In the genomic region with DNA sequence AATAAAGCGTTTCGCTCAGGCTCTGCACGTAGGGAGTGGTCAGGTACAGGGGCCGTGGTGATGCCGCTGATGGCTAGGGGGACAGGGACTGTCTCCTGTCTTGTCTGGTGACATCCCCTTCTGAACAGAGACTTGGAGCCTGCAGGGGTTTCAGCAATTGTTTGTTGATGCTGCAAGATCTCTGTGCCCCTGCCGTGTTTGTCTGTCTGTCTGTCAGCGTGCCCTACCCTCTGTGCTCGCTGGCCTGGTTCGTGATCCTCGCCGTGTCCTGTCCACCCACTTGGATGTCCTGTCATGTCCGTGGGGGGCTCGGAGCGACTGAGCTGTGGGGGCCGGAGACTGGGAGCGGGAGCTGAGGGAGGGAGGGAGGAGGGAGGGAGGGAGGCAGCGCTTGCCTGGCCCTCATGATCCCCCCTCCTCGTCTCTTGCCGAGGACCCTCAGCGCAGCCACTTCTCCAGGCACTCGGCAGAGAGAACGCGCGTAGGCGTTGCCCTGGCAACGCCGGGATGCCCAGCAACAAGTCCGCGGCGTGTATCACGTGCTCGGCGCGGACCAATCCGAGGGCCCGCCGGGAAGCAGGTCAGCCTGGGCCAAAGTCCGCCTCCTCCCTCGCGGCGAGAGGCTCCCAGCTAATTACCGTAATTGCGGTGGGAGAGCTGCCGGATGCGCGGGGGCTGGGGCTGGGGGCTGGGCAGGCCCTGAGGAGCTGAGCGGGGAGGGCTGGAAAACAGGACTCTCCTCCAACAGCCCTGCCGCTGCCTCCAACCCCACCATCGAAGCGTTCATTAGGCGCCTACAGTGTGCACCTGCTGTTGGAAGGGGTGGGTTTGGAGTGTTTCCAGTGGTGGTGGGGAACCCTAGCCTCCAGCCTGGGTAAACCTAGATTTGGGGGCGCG, we compare ENCODE assay signal across 8 cellular contexts. TPM values are rescaled to one million over a fixed set of nuclear protein-coding genes. Genes with fewer than 3 reads are reported as not detected.
DNase-seq lines count a peak whose midpoint lies in the region; TF ChIP-seq lines count a peak whose summit lies in the region.

No MANE protein-coding gene starts in this region.

- DNase-seq in KBM-7 = peak; percentile 92
- peak; percentile 13 for DNase-seq in activated T-helper 1 cell treated with Interleukin-2 at 50 U/mL for 16 hours (ENCODE audit: low read depth)
- peak; percentile 20 for DNase-seq in esophagus squamous epithelium (lab: John Stamatoyannopoulos, UW)
- peak; percentile 56 to 72 for DNase-seq in stimulated activated CD8-positive, alpha-beta memory T cell treated with anti-CD3 and anti-CD28 coated beads, Interleukin-2, amount 100 ng/mL, for 48 hours (ENCODE audit: low read depth in 2 of 2)
- DNase-seq in amniotic stem cell (lab: John Stamatoyannopoulos, UW) = no peak

- no peak for TF ChIP-seq CTCF in esophagus squamous epithelium (IDR thresholded peaks at IDR 0.05)

- H3K27me3 ChIP-seq in esophagus squamous epithelium (peaks cover 0 to 65% (median 2%) of the 10 kb centered on the region in 4 donors), mucosa of rectum (ENCODE audit: control insufficient read depth in 2 of 2, insufficient read depth in 2 of 2, low read length in 2 of 2) (peaks cover 2 to 4% of the 10 kb centered on the region in 2 donors)

- no peaks in the 10 kb centered on the region for H3K9me3 ChIP-seq in esophagus squamous epithelium
- no peaks in the 10 kb centered on the region for H3K9me3 ChIP-seq in mucosa of rectum (ENCODE audit: control insufficient read depth in 2 of 2, low read length in 2 of 2)

- intact Hi-C loops in esophagus squamous epithelium (cut with DNase I) = no loop called here

- no peak for TF ChIP-seq POLR2A in esophagus squamous epithelium (IDR thresholded peaks at IDR 0.05)

- peaks cover 11 to 13% (median 11%) of the 10 kb centered on the region in 3 donors for H3K4me1 ChIP-seq in esophagus squamous epithelium
- peaks cover 8 to 10% of the 10 kb centered on the region in 2 donors for H3K4me1 ChIP-seq in mucosa of rectum (ENCODE audit: control insufficient read depth in 2 of 2, insufficient read depth in 2 of 2, low read length in 2 of 2)

- in situ Hi-C loops in KBM-7 (cut with MboI; ENCODE audit: low pct_unique_long_range_greater_than_20kb, low sequenced_read_pairs) = no loop called here

- 3 to 6% methylated on average over 2 to 9 of the region's 53 CpGs for WGBS in esophagus squamous epithelium, 2 donors

- no peak overlapping the region for H3K27ac ChIP-seq in esophagus squamous epithelium
- H3K27ac ChIP-seq in mucosa of rectum (ENCODE audit: low read depth in 2 of 2, low read length in 2 of 2) = no peak overlapping the region

- no peaks in the 10 kb centered on the region for H3K36me3 ChIP-seq in esophagus squamous epithelium
- no peaks in the 10 kb centered on the region for H3K36me3 ChIP-seq in mucosa of rectum (ENCODE audit: control insufficient read depth in 2 of 2, insufficient read depth in 2 of 2, low read length in 2 of 2)

- H3K4me3 ChIP-seq in GM08714 (ENCODE audit: low read length) (peak overlapping the region; percentile 19; the same call in 1 of the 2 replicates), esophagus squamous epithelium (peak overlapping the region in 3 of 4 donors; percentile 16 to 58 (median 34)), mucosa of rectum (ENCODE audit: low read length in 2 of 2) (peak overlapping the region; percentile 39 to 61)

- H3K9ac ChIP-seq in mucosa of rectum (ENCODE audit: low read depth in 1 of 2, low read length in 2 of 2) = peak overlapping the region in 1 of 2 donors; percentile 10

TF ChIP-seq in PFSK-1, 5 proteins besides CTCF, POLR2A, EP300 and RAD21:
- TF ChIP-seq FOXP2 (optimal IDR thresholded peaks at IDR 0.05; ENCODE audit: borderline replicate concordance, extremely low read depth, extremely low read length, insufficient read depth) (peak; percentile 68), SIN3A (IDR thresholded peaks at IDR 0.05; ENCODE audit: borderline replicate concordance, insufficient read depth, low read length) (peak; percentile 89; the same call in 1 of the 2 replicates), TAF1 (IDR thresholded peaks at IDR 0.05; ENCODE audit: borderline replicate concordance, insufficient read depth, low read length) (no peak)
- TF ChIP-seq, protein P1, sequence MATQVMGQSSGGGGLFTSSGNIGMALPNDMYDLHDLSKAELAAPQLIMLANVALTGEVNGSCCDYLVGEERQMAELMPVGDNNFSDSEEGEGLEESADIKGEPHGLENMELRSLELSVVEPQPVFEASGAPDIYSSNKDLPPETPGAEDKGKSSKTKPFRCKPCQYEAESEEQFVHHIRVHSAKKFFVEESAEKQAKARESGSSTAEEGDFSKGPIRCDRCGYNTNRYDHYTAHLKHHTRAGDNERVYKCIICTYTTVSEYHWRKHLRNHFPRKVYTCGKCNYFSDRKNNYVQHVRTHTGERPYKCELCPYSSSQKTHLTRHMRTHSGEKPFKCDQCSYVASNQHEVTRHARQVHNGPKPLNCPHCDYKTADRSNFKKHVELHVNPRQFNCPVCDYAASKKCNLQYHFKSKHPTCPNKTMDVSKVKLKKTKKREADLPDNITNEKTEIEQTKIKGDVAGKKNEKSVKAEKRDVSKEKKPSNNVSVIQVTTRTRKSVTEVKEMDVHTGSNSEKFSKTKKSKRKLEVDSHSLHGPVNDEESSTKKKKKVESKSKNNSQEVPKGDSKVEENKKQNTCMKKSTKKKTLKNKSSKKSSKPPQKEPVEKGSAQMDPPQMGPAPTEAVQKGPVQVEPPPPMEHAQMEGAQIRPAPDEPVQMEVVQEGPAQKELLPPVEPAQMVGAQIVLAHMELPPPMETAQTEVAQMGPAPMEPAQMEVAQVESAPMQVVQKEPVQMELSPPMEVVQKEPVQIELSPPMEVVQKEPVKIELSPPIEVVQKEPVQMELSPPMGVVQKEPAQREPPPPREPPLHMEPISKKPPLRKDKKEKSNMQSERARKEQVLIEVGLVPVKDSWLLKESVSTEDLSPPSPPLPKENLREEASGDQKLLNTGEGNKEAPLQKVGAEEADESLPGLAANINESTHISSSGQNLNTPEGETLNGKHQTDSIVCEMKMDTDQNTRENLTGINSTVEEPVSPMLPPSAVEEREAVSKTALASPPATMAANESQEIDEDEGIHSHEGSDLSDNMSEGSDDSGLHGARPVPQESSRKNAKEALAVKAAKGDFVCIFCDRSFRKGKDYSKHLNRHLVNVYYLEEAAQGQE (IDR thresholded peaks at IDR 0.05; ENCODE audit: insufficient read depth in 1 of 2, low read depth in 2 of 2, low read length in 2 of 2) = peak; percentile 15 to 79; a peak in 2 of 4 replicates

RNA-seq across cellular contexts. Expression of a gene that starts 31.9 kb away (rescaled TPM):
- 3.8 TPM for polyA plus RNA-seq in PFSK-1 (2012; ENCODE audit: insufficient read length, low read depth)
- 10 to 100 TPM; 16.8 to 22.7 (median 18.4) TPM for total RNA-seq in esophagus squamous epithelium

RNA-seq across cellular contexts. Expression of a gene that starts 36.0 kb away (rescaled TPM):
- 56.5 TPM for polyA plus RNA-seq in PFSK-1 (2012; ENCODE audit: insufficient read length, low read depth)
- total RNA-seq in esophagus squamous epithelium = 10 to 100 TPM; 32.8 to 51.5 (median 47.7) TPM
